ENCODE assay signal across 10 cellular contexts in genomic region chr1:184945034-184945433, GRCh38. TPM values are rescaled to one million over a fixed set of nuclear protein-coding genes. Genes with fewer than 3 reads are reported as not detected.
A peak's percentile ranks its signal among the peaks of the same experiment; 100 is the strongest.
DNase-seq lines count a peak whose midpoint lies in the region; ATAC-seq and TF ChIP-seq lines count a peak whose summit lies in the region.
"Had no signal": no experiment of that assay in that cellular context is flagged by ENCODE, and none has a peak within 500 bp of the region (broad histone marks: within the 10 kb centered on the region; RNA-seq: fewer than 3 reads in every experiment).

No MANE protein-coding gene starts in this region.

- H3K4me3 ChIP-seq in gastrocnemius medialis (no peak overlapping the region), osteoblast (ENCODE audit: insufficient read depth, low read length) (no peak overlapping the region)

- CTCF ChIA-PET in GM10248 (lab: Yijun Ruan, JAX) = interaction anchor here (1.5 kb wide), 1 partner anchor 139 kb away, joined by 4 read pairs; no protein-coding TSS in a partner anchor

- ATAC-seq in GM21576 (IDR thresholded peaks at IDR 0.05; ENCODE audit: unreplicated experiment) (peak; percentile 69), left cardiac atrium (peak; percentile 30 to 67), gastrocnemius medialis (no peak)

- in situ Hi-C loops in gastrocnemius medialis (cut with MboI; ENCODE audit: low sequenced_read_pairs in 4 of 4) = no loop called here

- no peaks in the 10 kb centered on the region for H4K20me1 ChIP-seq in osteoblast (ENCODE audit: insufficient read depth, low read length)

- intact Hi-C loops in left cardiac atrium (cut with DNase I) = no loop called here
- intact Hi-C loops in gastrocnemius medialis (cut with DNase I; ENCODE audit: low total_unique reads) = no loop called here

- no peak for TF ChIP-seq CTCF in GM10248 (IDR thresholded peaks at IDR 0.05; ENCODE audit: control extremely low read depth, extremely low read depth, low read depth, missing control alignments)
- TF ChIP-seq CTCF in gastrocnemius medialis (IDR thresholded peaks at IDR 0.05 in 4 of 5, conservative IDR thresholded peaks at IDR 0.05 in 1 of 5) = no peak
- no peak for TF ChIP-seq CTCF in osteoblast (IDR thresholded peaks at IDR 0.05; ENCODE audit: extremely low read depth, low read depth, low read length)

- H3K36me3 ChIP-seq in gastrocnemius medialis (no peaks in the 10 kb centered on the region), osteoblast (ENCODE audit: insufficient read depth, low read length) (no peaks in the 10 kb centered on the region)

- POLR2A ChIA-PET in GM10248 (lab: Yijun Ruan, JAX) = no interaction called here

- H3K9me3 ChIP-seq in gastrocnemius medialis (no peaks in the 10 kb centered on the region), osteoblast (ENCODE audit: low read depth, low read length) (no peaks in the 10 kb centered on the region)

- no peaks in the 10 kb centered on the region for H3K27me3 ChIP-seq in gastrocnemius medialis
- H3K27me3 ChIP-seq in osteoblast (ENCODE audit: insufficient read depth, low read length) = peaks cover under 1% of the 10 kb centered on the region

- peak overlapping the region in 2 of 4 donors; percentile 41 to 46 for H3K27ac ChIP-seq in gastrocnemius medialis
- no peak overlapping the region for H3K27ac ChIP-seq in osteoblast (ENCODE audit: low read depth, low read length)

- no peaks in the 10 kb centered on the region for H3K79me2 ChIP-seq in osteoblast (ENCODE audit: insufficient read depth, low read length)

- TF ChIP-seq POLR2A in gastrocnemius medialis (IDR thresholded peaks at IDR 0.05) = no peak

- no peak overlapping the region for H2AFZ ChIP-seq in osteoblast (ENCODE audit: low read length)

- H3K4me2 ChIP-seq in osteoblast (ENCODE audit: insufficient read depth, low read length) = no peak overlapping the region

- H3K4me1 ChIP-seq in gastrocnemius medialis (peaks cover 7 to 9% of the 10 kb centered on the region in 2 donors), osteoblast (ENCODE audit: insufficient read depth, low read length) (peaks cover 2% of the 10 kb centered on the region)

- DNase-seq in GM10248 (ENCODE audit: extremely low spot score) (peak; percentile 52), MV-4-11 (lab: John Stamatoyannopoulos, UW) (peak; percentile 91), left cardiac atrium (no peak), gastrocnemius medialis (no peak), osteoblast (ENCODE audit: insufficient read length, low spot score, missing footprints) (no peak)
- DNase-seq in activated CD4-positive, alpha-beta T cell treated with anti-CD3 and anti-CD28 coated beads, Interleukin-2, amount 50 U/mL, for 48 hours = no peak
- no peak for DNase-seq in effector CD8-positive, alpha-beta T cell (lab: John Stamatoyannopoulos, UW)
- DNase-seq: DND-41; stimulated activated CD4-positive, alpha-beta T cell treated with anti-CD3 and anti-CD28 coated beads, Interleukin-4, amount 100 ng/mL, for 1 hour had no signal

RNA-seq across cellular contexts. Expression of gene NIBAN1, which starts 29.3 kb away (rescaled TPM):
- total RNA-seq in left cardiac atrium (100 to 1,000 TPM; 281 to 313 TPM), gastrocnemius medialis (100 to 1,000 TPM in 1 of 4 donors, 10 to 100 TPM in 3; 11.7 to 125 (median 19.7) TPM), osteoblast (53.6 and 66.2 TPM in 2 replicates)

Comparison
In these comparisons a context has a peak if more than half of its experiments do, and no peak if none do; other contexts are left out.
1. DNase-seq: peak in GM10248 (single experiment) and MV-4-11 (single experiment); none in left cardiac atrium (single experiment), activated CD4-positive, alpha-beta T cell treated with anti-CD3 and anti-CD28 coated beads, Interleukin-2, amount 50 U/mL, for 48 hours (0 of 2), effector CD8-positive, alpha-beta T cell (single experiment), gastrocnemius medialis (0 of 2) and osteoblast (single experiment).
2. ATAC-seq: peak in GM21576 (single experiment) and left cardiac atrium (2 of 2); none in gastrocnemius medialis (0 of 2).